Comparison of ENCODE assay signal across 9 cellular contexts in genomic region chr17:78780852-78781338, GRCh38. TPM values are rescaled to one million over a fixed set of nuclear protein-coding genes. Genes with fewer than 3 reads are reported as not detected.
DNase-seq lines count a peak whose midpoint lies in the region; ATAC-seq, FAIRE-seq and TF ChIP-seq lines count a peak whose summit lies in the region.
"Had no signal": no experiment of that assay in that cellular context is flagged by ENCODE, and none has a peak within 500 bp of the region (broad histone marks: within the 10 kb centered on the region; RNA-seq: fewer than 3 reads in every experiment).

No MANE protein-coding gene starts in this region.

- WGBS in SK-N-SH (ENCODE audit: low lambda C conversion rate), result 30% methylated on average over 17 of the region's 17 CpGs

- TF ChIP-seq CTCF in D721Med (IDR thresholded peaks at IDR 0.05; ENCODE audit: insufficient read depth, missing control alignments), result peak; percentile 6
- no peak for TF ChIP-seq CTCF in SK-N-SH (IDR thresholded peaks at IDR 0.05)
- no peak for TF ChIP-seq CTCF in endothelial cell of umbilical vein (IDR thresholded peaks at IDR 0.05; ENCODE audit: extremely low read depth in 1 of 2, insufficient read depth in 1 of 2, low read depth in 1 of 2, low read length in 2 of 2)
- no peak for TF ChIP-seq CTCF in parathyroid adenoma (IDR thresholded peaks at IDR 0.05)

- H3K27ac ChIP-seq in SK-N-SH (ENCODE audit: low read depth in 2 of 2, low read length in 1 of 2) (peak overlapping the region; percentile 53 to 54), endothelial cell of umbilical vein (ENCODE audit: insufficient read depth, low read depth, low read length) (peak overlapping the region; percentile 50), parathyroid adenoma (peak overlapping the region; percentile 51)

- TF ChIP-seq RAD21 in SK-N-SH (IDR thresholded peaks at IDR 0.05; ENCODE audit: low read length), result no peak

- intact Hi-C loops in endothelial cell of umbilical vein (cut with micrococcal nuclease), result loop anchor here (2.0 kb wide), 1 partner anchor 14 kb away; no protein-coding TSS in a partner anchor

- no peak for FAIRE-seq in D721Med (lab: Jason Lieb, UNC)
- no peak for FAIRE-seq in endothelial cell of umbilical vein (lab: Jason Lieb, UNC)
- FAIRE-seq: islet of Langerhans had no signal

- peak overlapping the region; percentile 58 for H2AFZ ChIP-seq in SK-N-SH (ENCODE audit: low read depth)
- peak overlapping the region; percentile 93 for H2AFZ ChIP-seq in endothelial cell of umbilical vein (ENCODE audit: low read depth, low read length)
- H2AFZ ChIP-seq in parathyroid adenoma, result peak overlapping the region; percentile 77

- H3K36me3 ChIP-seq in SK-N-SH (replicated peaks in 1 of 2; ENCODE audit: control insufficient read depth in 1 of 2, insufficient read depth in 2 of 2, low read length in 1 of 2), result no peaks in the 10 kb centered on the region
- H3K36me3 ChIP-seq in endothelial cell of umbilical vein (ENCODE audit: control insufficient read depth in 2 of 2, extremely low read depth in 1 of 2, insufficient read depth in 2 of 2, low read length in 2 of 2), result no peaks in the 10 kb centered on the region
- H3K36me3 ChIP-seq in parathyroid adenoma (ENCODE audit: control insufficient read depth, insufficient read depth, low read length), result no peaks in the 10 kb centered on the region

- H3K79me2 ChIP-seq in SK-N-SH (ENCODE audit: insufficient read depth) (peaks cover 60% of the 10 kb centered on the region), endothelial cell of umbilical vein (ENCODE audit: control insufficient read depth, insufficient read depth, low read length) (peaks cover 19% of the 10 kb centered on the region), parathyroid adenoma (peaks cover 4% of the 10 kb centered on the region)

- POLR2A ChIA-PET in SK-N-SH (lab: Yijun Ruan, JAX), result interaction anchor here (0.6 to 1.2 kb wide), 2 partner anchors 12 to 64 kb away, joined by 3 read pairs; no protein-coding TSS in a partner anchor
- POLR2A ChIA-PET in endothelial cell of umbilical vein (lab: Charles Lee), result no interaction called here

- DNase-seq in D721Med (ENCODE audit: insufficient read length, low spot score) (no peak), SK-N-SH (no peak), endothelial cell of umbilical vein (ENCODE audit: low read depth, low spot score) (no peak), hepatic stellate cell (ENCODE audit: low spot score) (no peak), germinal center (ENCODE audit: low spot score) (no peak)

- no TSS peak for BruUV-seq in endothelial cell of umbilical vein (replicated peaks; lab: Mats Ljungman, UMichigan)

- H3K4me3 ChIP-seq in SK-N-SH (ENCODE audit: low read depth in 2 of 2, low read length in 1 of 2) (peak overlapping the region; percentile 63 to 83), endothelial cell of umbilical vein (replicated peaks in 1 of 3; ENCODE audit: insufficient read depth in 1 of 3, low read depth in 1 of 3, low read length in 3 of 3) (peak overlapping the region; percentile 69 to 84 (median 84)), parathyroid adenoma (ENCODE audit: low read depth, low read length) (peak overlapping the region; percentile 65)

- no peaks in the 10 kb centered on the region for H3K9me1 ChIP-seq in endothelial cell of umbilical vein (replicated peaks; ENCODE audit: control insufficient read depth, extremely low read depth, insufficient read depth, low read length)

- H3F3A ChIP-seq in SK-N-SH (replicated peaks; ENCODE audit: insufficient read depth), result peaks cover 17% of the 10 kb centered on the region

- dilution Hi-C loops in endothelial cell of umbilical vein (cut with MboI; ENCODE audit: extremely low pct_ligation_motif_present, low sequenced_read_pairs), result no loop called here

- H3K9me3 ChIP-seq in SK-N-SH (no peaks in the 10 kb centered on the region), endothelial cell of umbilical vein (replicated peaks; ENCODE audit: control insufficient read depth, insufficient read depth, low read length) (no peaks in the 10 kb centered on the region), parathyroid adenoma (ENCODE audit: control insufficient read depth, low read length) (no peaks in the 10 kb centered on the region)

- ATAC-seq in GM21576 (IDR thresholded peaks at IDR 0.05; ENCODE audit: unreplicated experiment) (no peak), GM21381 (IDR thresholded peaks at IDR 0.05; ENCODE audit: unreplicated experiment) (no peak)

- TF ChIP-seq POLR2A in endothelial cell of umbilical vein (IDR thresholded peaks at IDR 0.05; ENCODE audit: low read depth, low read length), result no peak

- H3K27me3 ChIP-seq in SK-N-SH (ENCODE audit: insufficient read depth), result no peaks in the 10 kb centered on the region
- H3K27me3 ChIP-seq in endothelial cell of umbilical vein (ENCODE audit: control insufficient read depth in 2 of 2, insufficient read depth in 2 of 2, low read length in 2 of 2), result no peaks in the 10 kb centered on the region
- H3K27me3 ChIP-seq in parathyroid adenoma (ENCODE audit: control insufficient read depth, insufficient read depth, low read length), result no peaks in the 10 kb centered on the region

- no peaks in the 10 kb centered on the region for H3K9me2 ChIP-seq in SK-N-SH

- H3K4me2 ChIP-seq in SK-N-SH, result peak overlapping the region; percentile 84
- peak overlapping the region; percentile 94 for H3K4me2 ChIP-seq in endothelial cell of umbilical vein (ENCODE audit: insufficient read depth, low read length)
- peak overlapping the region; percentile 61 for H3K4me2 ChIP-seq in parathyroid adenoma (ENCODE audit: low read length)

- CTCF ChIA-PET in SK-N-SH (lab: Yijun Ruan, JAX) (interaction anchor here (1.0 to 1.7 kb wide), 5 partner anchors 11 to 284 kb away, joined by 3 to 8 read pairs (median 3); no protein-coding TSS in a partner anchor), endothelial cell of umbilical vein (lab: Charles Lee) (interaction anchor here (1.1 kb wide), 1 partner anchor 12 kb away, joined by 3 read pairs; no protein-coding TSS in a partner anchor)

- peaks cover 0 to 3% of the 10 kb centered on the region in 2 experiments; a peak in 1 of 4 replicates for H3K4me1 ChIP-seq in SK-N-SH (ENCODE audit: control insufficient read depth in 1 of 2, insufficient read depth in 2 of 2, low read depth in 1 of 2, low read length in 1 of 2)
- H3K4me1 ChIP-seq in endothelial cell of umbilical vein (ENCODE audit: control insufficient read depth, extremely low read depth, insufficient read depth, low read length), result peaks cover 4% of the 10 kb centered on the region
- H3K4me1 ChIP-seq in parathyroid adenoma, result peaks cover 9% of the 10 kb centered on the region

- H3K9ac ChIP-seq in SK-N-SH (peak overlapping the region; percentile 84), endothelial cell of umbilical vein (replicated peaks; ENCODE audit: extremely low read depth, insufficient read depth, low read length) (peak overlapping the region; percentile 89), parathyroid adenoma (no peak overlapping the region)

- no peak for TF ChIP-seq EP300 in SK-N-SH (IDR thresholded peaks at IDR 0.05; ENCODE audit: borderline replicate concordance in 1 of 2, low read depth in 1 of 2, low read length in 1 of 2)

- peaks cover 10% of the 10 kb centered on the region for H4K20me1 ChIP-seq in SK-N-SH (ENCODE audit: insufficient read depth)
- no peaks in the 10 kb centered on the region for H4K20me1 ChIP-seq in endothelial cell of umbilical vein (replicated peaks; ENCODE audit: control insufficient read depth, extremely low read depth, insufficient read depth, low read length)

TF ChIP-seq in SK-N-SH, 30 proteins besides CTCF, POLR2A, EP300 and RAD21 (continues in another document):
- TF ChIP-seq RCOR1 (IDR thresholded peaks at IDR 0.05; ENCODE audit: low read length), result no peak
- TF ChIP-seq TAF1 (IDR thresholded peaks at IDR 0.05; ENCODE audit: borderline replicate concordance, low read depth, low read length), result no peak
- no peak for TF ChIP-seq GATA2 (CRISPR knock-in tag; IDR thresholded peaks at IDR 0.05)
- no peak for TF ChIP-seq MAX (IDR thresholded peaks at IDR 0.05; ENCODE audit: low read depth)

TF ChIP-seq in endothelial cell of umbilical vein, 7 proteins besides CTCF, POLR2A, EP300 and RAD21 (continues in another document):
- TF ChIP-seq POLR2AphosphoS5 (IDR thresholded peaks at IDR 0.05; ENCODE audit: insufficient read depth, low read depth, low read length) (no peak), GATA2 (IDR thresholded peaks at IDR 0.05; ENCODE audit: insufficient read depth, insufficient read length, low read depth, low read length) (no peak), MAX (IDR thresholded peaks at IDR 0.05; ENCODE audit: insufficient read depth, insufficient read length) (no peak), MYC (IDR thresholded peaks at IDR 0.05; ENCODE audit: low read depth, low read length) (no peak), EZH2 (IDR thresholded peaks at IDR 0.05; ENCODE audit: borderline replicate concordance, low read depth, low read length, severe bottlenecking) (no peak)

RNA-seq across cellular contexts. Expression of gene CYTH1, which starts 1.2 kb away (rescaled TPM):
- polyA plus RNA-seq in SK-N-SH (2012; rRNA removed) (23.8 and 24.8 TPM in 2 replicates), endothelial cell of umbilical vein (34.5 and 35.9 TPM in 2 replicates)
- 16.9 and 20.7 TPM in 2 replicates for polyA plus RNA-seq in SK-N-SH (2012; cell fraction: cytosol; rRNA removed)
- 77.4 and 80.9 TPM in 2 replicates for polyA plus RNA-seq in SK-N-SH (2012; cell fraction: nucleus; rRNA removed)
- 49.9 and 54.2 TPM in 2 replicates for total RNA-seq in endothelial cell of umbilical vein
- 25.4 and 26.5 TPM in 2 replicates for polyA plus RNA-seq in endothelial cell of umbilical vein (2011; cell fraction: cytosol; rRNA removed)
- polyA plus RNA-seq in endothelial cell of umbilical vein (2011; cell fraction: nucleus; rRNA removed), result 185 and 215 TPM in 2 replicates
- polyA plus RNA-seq in endothelial cell of umbilical vein (2012), result 37.3 and 37.4 TPM in 2 replicates
- 57.1 and 60.9 TPM in 2 replicates for polyA minus RNA-seq in endothelial cell of umbilical vein
- 3.9 TPM for polyA minus RNA-seq in endothelial cell of umbilical vein (2011; cell fraction: cytosol; rRNA and poly(A)+ RNA removed)
- polyA minus RNA-seq in endothelial cell of umbilical vein (2011; cell fraction: nucleus; rRNA and poly(A)+ RNA removed), result 50.5 and 74.1 TPM in 2 replicates

RNA-seq across cellular contexts. Expression of gene USP36, which starts 59.7 kb away (rescaled TPM):
- polyA plus RNA-seq in SK-N-SH (2012; rRNA removed), result 34.6 and 41.2 TPM in 2 replicates
- polyA plus RNA-seq in SK-N-SH (2012; cell fraction: cytosol; rRNA removed), result 22.5 and 26.9 TPM in 2 replicates
- 163 and 178 TPM in 2 replicates for polyA plus RNA-seq in SK-N-SH (2012; cell fraction: nucleus; rRNA removed)
- total RNA-seq in endothelial cell of umbilical vein, result 46.6 and 49.8 TPM in 2 replicates
- 20.6 and 29.8 TPM in 2 replicates for polyA plus RNA-seq in endothelial cell of umbilical vein
- 16.2 TPM in 2 replicates for polyA plus RNA-seq in endothelial cell of umbilical vein (2011; cell fraction: cytosol; rRNA removed)
- polyA plus RNA-seq in endothelial cell of umbilical vein (2011; cell fraction: nucleus; rRNA removed), result 99.4 and 100 TPM in 2 replicates
- polyA plus RNA-seq in endothelial cell of umbilical vein (2012), result 37.7 and 49.1 TPM in 2 replicates
- polyA minus RNA-seq in endothelial cell of umbilical vein, result 35.2 and 39.6 TPM in 2 replicates
- polyA minus RNA-seq in endothelial cell of umbilical vein (2011; cell fraction: cytosol; rRNA and poly(A)+ RNA removed), result 23.9 TPM
- 41.5 and 45.4 TPM in 2 replicates for polyA minus RNA-seq in endothelial cell of umbilical vein (2011; cell fraction: nucleus; rRNA and poly(A)+ RNA removed)
